Comparison of ENCODE assay signal across 1 cellular context in genomic region chr7:5452937-5453540, GRCh38.
TF ChIP-seq lines count a peak whose summit lies in the region.

No MANE protein-coding gene starts in this region.

TF ChIP-seq in H1, 55 proteins besides CTCF, POLR2A, EP300 and RAD21 (continued from another document):
- TF ChIP-seq MAX (IDR thresholded peaks at IDR 0.05), result no peak
- no peak for TF ChIP-seq GABPA (IDR thresholded peaks at IDR 0.05; ENCODE audit: borderline replicate concordance, insufficient read depth, low read length)
- peak; percentile 92 for TF ChIP-seq JUND (IDR thresholded peaks at IDR 0.05; ENCODE audit: low read length)
- TF ChIP-seq SAP30 (IDR thresholded peaks at IDR 0.05; ENCODE audit: insufficient read depth, insufficient replicate concordance, low read length), result no peak
- TF ChIP-seq CHD2 (IDR thresholded peaks at IDR 0.05; ENCODE audit: low read length), result no peak
- TF ChIP-seq TBP (IDR thresholded peaks at IDR 0.05; ENCODE audit: low read depth, low read length), result no peak
- TF ChIP-seq CREB1 (IDR thresholded peaks at IDR 0.05), result peak; percentile 81
- TF ChIP-seq GTF2F1 (IDR thresholded peaks at IDR 0.05; ENCODE audit: borderline replicate concordance, low read depth, low read length), result no peak
- no peak for TF ChIP-seq ZNF274 (IDR thresholded peaks at IDR 0.05; ENCODE audit: borderline replicate concordance, extremely low read depth, low read length)
- no peak for TF ChIP-seq CBX5 (IDR thresholded peaks at IDR 0.05; ENCODE audit: low read depth, low read length)
- no peak for TF ChIP-seq HDAC6 (IDR thresholded peaks at IDR 0.05; ENCODE audit: low read depth, low read length)
TF ChIP-seq in H1: peak in this region for 3.
